ENCODE assay signal across 1 cellular context in genomic region chr19:37505958-37506386, GRCh38.
TF ChIP-seq lines count a peak whose summit lies in the region.

No MANE protein-coding gene starts in this region.

TF ChIP-seq in liver, 16 proteins besides CTCF, POLR2A, EP300 and RAD21 (continued from another document):
- TF ChIP-seq REST (IDR thresholded peaks at IDR 0.05) (no peak), GABPA (IDR thresholded peaks at IDR 0.05 in 1 of 2, conservative IDR thresholded peaks at IDR 0.05 in 1 of 2) (no peak), HNF4A (conservative IDR thresholded peaks at IDR 0.05) (no peak), YY1 (IDR thresholded peaks at IDR 0.05) (no peak), ATF3 (IDR thresholded peaks at IDR 0.05) (no peak), HNF4G (IDR thresholded peaks at IDR 0.05) (no peak), FOXA1 (IDR thresholded peaks at IDR 0.05) (no peak)
TF ChIP-seq in liver: peak in this region for 0.
